8 cellular contexts compared by ENCODE assay signal in genomic region chr6:144064831-144065668, GRCh38. TPM values are rescaled to one million over a fixed set of nuclear protein-coding genes. Genes with fewer than 3 reads are reported as not detected.
A peak's percentile ranks its signal among the peaks of the same experiment; 100 is the strongest.
DNase-seq lines count a peak whose midpoint lies in the region; ATAC-seq and TF ChIP-seq lines count a peak whose summit lies in the region.

No MANE protein-coding gene starts in this region.

- TF ChIP-seq CTCF in GM12865 (IDR thresholded peaks at IDR 0.05; ENCODE audit: insufficient read depth, low read depth, low read length, missing control alignments) (no peak), IMR-90 (conservative IDR thresholded peaks at IDR 0.05; ENCODE audit: low read depth, low read length) (no peak)

- H3K27ac ChIP-seq in IMR-90 (ENCODE audit: insufficient read depth, low read length) (no peak overlapping the region), subcutaneous abdominal adipose tissue (ENCODE audit: low read depth, low read length) (no peak overlapping the region)

- POLR2A ChIA-PET in IMR-90 (lab: Charles Lee; ENCODE audit: unreplicated experiment), result no interaction called here

- TF ChIP-seq POLR2A in IMR-90 (IDR thresholded peaks at IDR 0.05; ENCODE audit: low read depth, low read length), result no peak

- no peak overlapping the region for H3K9ac ChIP-seq in IMR-90 (ENCODE audit: low read depth, low read length)
- H3K9ac ChIP-seq in subcutaneous abdominal adipose tissue (ENCODE audit: low read length in 5 of 5), result peak overlapping the region in 4 of 5 donors; percentile 42 to 75 (median 71)

- H3K9me3 Mint-ChIP-seq in activated T-helper 2 cell treated with anti-CD3 and anti-CD28 coated beads, Interferon-gamma antibody, Interleukin-2, Interleukin-4, amounts not matched to agents 10 μg/mL and 5 μg/mL and 100 μg/mL, durations not matched to agents 14 hours and 24 hours and 36 hours, result no peaks in the 10 kb centered on the region
- peaks cover 0 to 1% (median 0%) of the 10 kb centered on the region in 6 donors for H3K9me3 Mint-ChIP-seq in immature natural killer cell

- no peak overlapping the region for H2AK9ac ChIP-seq in IMR-90 (replicated peaks; ENCODE audit: low read depth, low read length, poor library complexity)

- no peak overlapping the region for H4K5ac ChIP-seq in IMR-90 (ENCODE audit: low read depth, low read length)

- H3K4me2 ChIP-seq in IMR-90 (ENCODE audit: low read depth, low read length), result peak overlapping the region; percentile 89

- no peak overlapping the region for H3K14ac ChIP-seq in IMR-90 (replicated peaks; ENCODE audit: low read depth, low read length)

- H3K4me1 ChIP-seq in IMR-90 (ENCODE audit: control insufficient read depth, insufficient read depth, low read length), result peaks cover 3% of the 10 kb centered on the region; the same call in 1 of the 2 replicates
- H3K4me1 ChIP-seq in subcutaneous abdominal adipose tissue (ENCODE audit: control insufficient read depth in 5 of 5, insufficient read depth in 5 of 5, low read length in 5 of 5), result peaks cover 6 to 28% (median 20%) of the 10 kb centered on the region in 5 donors

- H4K91ac ChIP-seq in IMR-90 (ENCODE audit: insufficient read depth, low read depth, low read length), result no peak overlapping the region

- no peak overlapping the region for H4K8ac ChIP-seq in IMR-90 (ENCODE audit: low read depth in 2 of 2, low read length in 2 of 2)

- peak overlapping the region; percentile 84 for H3K4me3 ChIP-seq in GM12865 (ENCODE audit: low read depth, low read length)
- peak overlapping the region; percentile 50 for H3K4me3 ChIP-seq in IMR-90 (ENCODE audit: insufficient read depth, low read depth, low read length)
- peak overlapping the region; percentile 71 to 84 (median 78) for H3K4me3 ChIP-seq in subcutaneous abdominal adipose tissue (ENCODE audit: low read depth in 1 of 5, low read length in 5 of 5)

- peak overlapping the region; percentile 64 for H3K27ac Mint-ChIP-seq in activated T-helper 2 cell treated with anti-CD3 and anti-CD28 coated beads, Interferon-gamma antibody, Interleukin-2, Interleukin-4, amounts not matched to agents 10 μg/mL and 5 μg/mL and 100 μg/mL, durations not matched to agents 14 hours and 24 hours and 36 hours
- peak overlapping the region; percentile 57 to 91 (median 77) for H3K27ac Mint-ChIP-seq in immature natural killer cell

- H3K36me3 ChIP-seq in IMR-90 (ENCODE audit: control insufficient read depth, insufficient read depth, low read length), result no peaks in the 10 kb centered on the region
- no peaks in the 10 kb centered on the region for H3K36me3 ChIP-seq in subcutaneous abdominal adipose tissue (ENCODE audit: control insufficient read depth in 5 of 5, insufficient read depth in 5 of 5, low read length in 5 of 5)

- H2AK5ac ChIP-seq in IMR-90 (ENCODE audit: low read depth, low read length), result no peak overlapping the region

- no peak overlapping the region for H3K4ac ChIP-seq in IMR-90 (ENCODE audit: low read depth, low read length)

- H2BK15ac ChIP-seq in IMR-90 (ENCODE audit: low read depth, low read length), result no peak overlapping the region

- no peak overlapping the region for H2BK5ac ChIP-seq in IMR-90 (ENCODE audit: low read depth, low read length, poor library complexity, severe bottlenecking)

- WGBS in IMR-90 (ENCODE audit: extremely low coverage in 2 of 2, insufficient read length in 1 of 2), 2 experiments, result no CpG with 5 or more reads among the region's 22 CpGs

- H3K18ac ChIP-seq in IMR-90 (ENCODE audit: low read depth, low read length), result no peak overlapping the region

- dilution Hi-C loops in IMR-90 (cut with HindIII; ENCODE audit: low sequenced_read_pairs, unreplicated experiment), result no loop called here

- H2BK20ac ChIP-seq in IMR-90 (ENCODE audit: low read depth, low read length), result no peak overlapping the region

- H3K79me1 ChIP-seq in IMR-90 (ENCODE audit: low read depth in 1 of 2, low read length in 2 of 2), result no peaks in the 10 kb centered on the region

- H3K27me3 ChIP-seq in IMR-90 (ENCODE audit: control insufficient read depth, insufficient read depth, low read length), result peaks cover 66% of the 10 kb centered on the region
- peaks cover 0 to 13% (median 4%) of the 10 kb centered on the region in 5 donors for H3K27me3 ChIP-seq in subcutaneous abdominal adipose tissue (ENCODE audit: control insufficient read depth in 5 of 5, insufficient read depth in 4 of 5, low read length in 5 of 5)

- peak overlapping the region; percentile 75 for H3K4me3 Mint-ChIP-seq in activated T-helper 2 cell treated with anti-CD3 and anti-CD28 coated beads, Interferon-gamma antibody, Interleukin-2, Interleukin-4, amounts not matched to agents 10 μg/mL and 5 μg/mL and 100 μg/mL, durations not matched to agents 14 hours and 24 hours and 36 hours (ENCODE audit: low read depth)
- H3K4me3 Mint-ChIP-seq in immature natural killer cell, result peak overlapping the region; percentile 83 to 91 (median 84)

- intact Hi-C loops in IMR-90 (cut with micrococcal nuclease), result no loop called here
- intact Hi-C loops in activated T-helper 2 cell treated with anti-CD3 and anti-CD28 coated beads, Interferon-gamma antibody, Interleukin-2, Interleukin-4, amounts not matched to agents 10 μg/mL and 5 μg/mL and 100 μg/mL, durations not matched to agents 14 hours and 24 hours and 36 hours (cut with micrococcal nuclease), result loop anchor here (1.0 to 10.0 kb wide), 5 partner anchors 30 to 330 kb away; partner anchors contain the start of genes SF3B5 and STX11

- H3K9me3 ChIP-seq in IMR-90 (ENCODE audit: control insufficient read depth, insufficient read depth, low read length), result no peaks in the 10 kb centered on the region
- no peaks in the 10 kb centered on the region for H3K9me3 ChIP-seq in subcutaneous abdominal adipose tissue (ENCODE audit: control insufficient read depth in 5 of 5, low read length in 5 of 5)

- no peaks in the 10 kb centered on the region for H4K20me1 ChIP-seq in IMR-90 (ENCODE audit: insufficient read depth, low read length)

- in situ Hi-C loops in IMR-90 (cut with MboI; ENCODE audit: low sequenced_read_pairs), result no loop called here

- no peaks in the 10 kb centered on the region for H3K36me3 Mint-ChIP-seq in activated T-helper 2 cell treated with anti-CD3 and anti-CD28 coated beads, Interferon-gamma antibody, Interleukin-2, Interleukin-4, amounts not matched to agents 10 μg/mL and 5 μg/mL and 100 μg/mL, durations not matched to agents 14 hours and 24 hours and 36 hours (ENCODE audit: low read depth)
- H3K36me3 Mint-ChIP-seq in immature natural killer cell, result no peaks in the 10 kb centered on the region

- DNase-seq in GM12865 (ENCODE audit: low read depth) (peak; percentile 60), IMR-90 (no peak), immature natural killer cell (no peak), islet precursor cell (no peak), SK-N-DZ (ENCODE audit: low spot score) (no peak), NOMO-1 (lab: John Stamatoyannopoulos, UW; ENCODE audit: unreplicated experiment in 2 of 2) (no peak)
- no peak for DNase-seq in activated T-helper 2 cell treated with anti-CD3 and anti-CD28 coated beads, Interferon-gamma antibody, Interleukin-2, Interleukin-4, amounts not matched to agents 10 μg/mL and 5 μg/mL and 100 μg/mL, durations not matched to agents 14 hours and 24 hours and 36 hours (ENCODE audit: low spot score)

- ATAC-seq in IMR-90 (ENCODE audit: low read depth), result no peak

- no peak for TF ChIP-seq RAD21 in IMR-90 (IDR thresholded peaks at IDR 0.05; ENCODE audit: low read length)

- H2AFZ ChIP-seq in IMR-90 (replicated peaks; ENCODE audit: low read length, poor library complexity), result peak overlapping the region; percentile 86

- H3K27me3 Mint-ChIP-seq in activated T-helper 2 cell treated with anti-CD3 and anti-CD28 coated beads, Interferon-gamma antibody, Interleukin-2, Interleukin-4, amounts not matched to agents 10 μg/mL and 5 μg/mL and 100 μg/mL, durations not matched to agents 14 hours and 24 hours and 36 hours (ENCODE audit: low read depth), result no peaks in the 10 kb centered on the region
- peaks cover 5 to 14% (median 5%) of the 10 kb centered on the region in 3 donors for H3K27me3 Mint-ChIP-seq in immature natural killer cell (ENCODE audit: low read depth in 3 of 3)

- H3K56ac ChIP-seq in IMR-90 (ENCODE audit: extremely low read depth, insufficient read depth, low read length), result no peak overlapping the region

- CTCF ChIA-PET in IMR-90 (lab: Yijun Ruan, JAX), result no interaction called here

- 0 out of 2 replicates have a peak overlapping the region, but pooled peaks have one; percentile 54 for H3K23ac ChIP-seq in IMR-90 (ENCODE audit: low read depth, low read length)

- no peak overlapping the region for H2BK120ac ChIP-seq in IMR-90 (ENCODE audit: low read depth, low read length)

- H3K9me1 ChIP-seq in IMR-90 (ENCODE audit: insufficient read depth, low read length), result 0 out of 2 replicates have a peak, but pooled peaks cover 4% of the 10 kb centered on the region

- peaks cover 44% of the 10 kb centered on the region for H3K4me1 Mint-ChIP-seq in activated T-helper 2 cell treated with anti-CD3 and anti-CD28 coated beads, Interferon-gamma antibody, Interleukin-2, Interleukin-4, amounts not matched to agents 10 μg/mL and 5 μg/mL and 100 μg/mL, durations not matched to agents 14 hours and 24 hours and 36 hours (ENCODE audit: low read depth)
- H3K4me1 Mint-ChIP-seq in immature natural killer cell, result peaks cover 21 to 23% of the 10 kb centered on the region in 2 donors

- no TSS peak for BruUV-seq in IMR-90 (replicated peaks; lab: Mats Ljungman, UMichigan)

RNA-seq across cellular contexts. Expression of gene SF3B5, which starts 30.3 kb away (rescaled TPM):
- total RNA-seq in IMR-90 (2012; rRNA removed), result 227 and 242 TPM in 2 replicates
- polyA plus RNA-seq in IMR-90 (2012; rRNA removed), result 290 and 333 TPM in 2 replicates
- polyA plus RNA-seq in IMR-90 (2012; cell fraction: cytosol; rRNA removed), result 375 and 435 TPM in 2 replicates
- polyA plus RNA-seq in IMR-90 (2012; cell fraction: nucleus; rRNA removed; ENCODE audit: low replicate concordance), result 143 and 157 TPM in 2 replicates
- total RNA-seq in activated T-helper 2 cell treated with anti-CD3 and anti-CD28 coated beads, Interferon-gamma antibody, Interleukin-2, Interleukin-4, amounts not matched to agents 10 μg/mL and 5 μg/mL and 100 μg/mL, durations not matched to agents 14 hours and 24 hours and 36 hours, result 207 and 208 TPM in 2 replicates
- 100 to 1,000 TPM; 346 to 550 (median 357) TPM for polyA plus RNA-seq in immature natural killer cell
- polyA plus RNA-seq in SK-N-DZ (2014; cell fraction: cytosol; rRNA removed), result 214 and 220 TPM in 2 replicates
- polyA plus RNA-seq in SK-N-DZ (2014; cell fraction: nucleus; rRNA removed), result 118 and 147 TPM in 2 replicates

RNA-seq across cellular contexts. Expression of gene PLAGL1, which starts 57.0 kb away (rescaled TPM):
- 15.3 and 23.3 TPM in 2 replicates for total RNA-seq in IMR-90 (2012; rRNA removed)
- 73.4 and 73.8 TPM in 2 replicates for polyA plus RNA-seq in IMR-90 (2012; rRNA removed)
- 36.3 and 46.1 TPM in 2 replicates for polyA plus RNA-seq in IMR-90 (2012; cell fraction: cytosol; rRNA removed)
- polyA plus RNA-seq in IMR-90 (2012; cell fraction: nucleus; rRNA removed; ENCODE audit: low replicate concordance), result 316 and 398 TPM in 2 replicates
- 15.1 and 15.7 TPM in 2 replicates for total RNA-seq in activated T-helper 2 cell treated with anti-CD3 and anti-CD28 coated beads, Interferon-gamma antibody, Interleukin-2, Interleukin-4, amounts not matched to agents 10 μg/mL and 5 μg/mL and 100 μg/mL, durations not matched to agents 14 hours and 24 hours and 36 hours
- 1 to 10 TPM in 2 of 3 donors, not detected in 1; 2.4 to 2.9 TPM for polyA plus RNA-seq in immature natural killer cell
- polyA plus RNA-seq in SK-N-DZ (2014; cell fraction: cytosol; rRNA removed), result 2.1 and 2.2 TPM in 2 replicates
- 4.0 and 9.3 TPM in 2 replicates for polyA plus RNA-seq in SK-N-DZ (2014; cell fraction: nucleus; rRNA removed)
